Comparison of ENCODE assay signal across 27 cellular contexts in the genomic region with DNA sequence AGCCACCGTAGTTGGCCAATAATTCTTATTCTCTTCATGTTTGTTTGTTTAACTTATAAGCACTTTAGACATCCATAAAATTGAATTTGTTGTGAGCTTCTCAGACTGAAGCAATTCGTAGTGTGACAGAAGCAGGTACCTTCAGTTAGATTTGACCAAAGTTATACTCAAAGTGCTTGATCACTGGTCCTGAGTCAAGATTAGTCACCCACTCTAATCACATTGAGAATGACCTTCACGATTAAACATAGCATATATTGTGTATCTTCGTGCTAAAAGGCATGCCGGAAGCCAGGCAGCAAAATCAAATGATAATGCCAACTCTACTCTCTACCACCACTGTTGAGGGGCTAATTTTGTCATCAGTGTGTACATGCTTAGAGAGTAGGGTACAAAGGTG.
"Had no signal": no experiment of that assay in that cellular context is flagged by ENCODE, and none has a peak within 500 bp of the region (broad histone marks: within the 10 kb centered on the region; RNA-seq: fewer than 3 reads in every experiment).

No MANE protein-coding gene starts in this region.

- H3K27ac ChIP-seq: adrenal gland, ascending aorta, brain microvascular endothelial cell, gastrocnemius medialis, right lobe of liver, skin epidermis, tibial nerve, VCaP had no signal

- H3K9me3 Mint-ChIP-seq: nephron progenitor cell had no signal

- H3K27me3 Mint-ChIP-seq: activated CD4-positive, alpha-beta T cell treated with anti-CD3 and anti-CD28 coated beads, Interleukin-2, amount 10 ng/mL, durations not matched to agents 7 days and 5 days; activated naive CD8-positive, alpha-beta T cell; activated T-cell treated with anti-CD3 and anti-CD28 coated beads, Interleukin-2, amount 50 U/mL, for 24 hours; activated T-helper 17 cell treated with anti-CD3 and anti-CD28 coated beads, Interleukin-2, amount 50 U/mL, for 72 hours; central memory CD8-positive, alpha-beta T cell; stimulated activated naive CD8-positive, alpha-beta T cell treated with anti-CD3 and anti-CD28 coated beads, Interleukin-15, amount 100 ng/mL, for 72 hours had no signal

- H3K36me3 Mint-ChIP-seq: activated naive CD8-positive, alpha-beta T cell; stimulated activated effector memory CD8-positive, alpha-beta T cell treated with anti-CD3 and anti-CD28 coated beads, Interleukin-12 subunit alpha, Interleukin-12 subunit beta, amount 100 ng/mL, for 72 hours had no signal

- H3K36me3 ChIP-seq: adrenal gland, ascending aorta, brain microvascular endothelial cell, gastrocnemius medialis, right lobe of liver, tibial nerve had no signal

- H3K27ac Mint-ChIP-seq: activated CD4-positive, alpha-beta T cell treated with anti-CD3 and anti-CD28 coated beads, Interleukin-2, amount 10 ng/mL, durations not matched to agents 7 days and 5 days; activated naive CD8-positive, alpha-beta T cell; activated T-cell treated with anti-CD3 and anti-CD28 coated beads, Interleukin-2, amount 50 U/mL, for 24 hours; activated T-helper 17 cell treated with anti-CD3 and anti-CD28 coated beads, Interleukin-2, amount 50 U/mL, for 72 hours; nephron progenitor cell; stimulated activated effector memory CD8-positive, alpha-beta T cell treated with anti-CD3 and anti-CD28 coated beads, Interleukin-12 subunit alpha, Interleukin-12 subunit beta, amount 100 ng/mL, for 72 hours; stimulated activated naive CD8-positive, alpha-beta T cell treated with anti-CD3 and anti-CD28 coated beads, Interleukin-15, amount 100 ng/mL, for 72 hours had no signal

- H3K4me3 Mint-ChIP-seq: activated CD4-positive, alpha-beta T cell treated with anti-CD3 and anti-CD28 coated beads, Interleukin-2, amount 10 ng/mL, durations not matched to agents 7 days and 5 days; activated naive CD8-positive, alpha-beta T cell; activated T-cell treated with anti-CD3 and anti-CD28 coated beads, Interleukin-2, amount 50 U/mL, for 24 hours; activated T-helper 17 cell treated with anti-CD3 and anti-CD28 coated beads, Interleukin-2, amount 50 U/mL, for 72 hours; central memory CD8-positive, alpha-beta T cell; nephron progenitor cell; stimulated activated effector memory CD8-positive, alpha-beta T cell treated with anti-CD3 and anti-CD28 coated beads, Interleukin-12 subunit alpha, Interleukin-12 subunit beta, amount 100 ng/mL, for 72 hours; stimulated activated naive CD8-positive, alpha-beta T cell treated with anti-CD3 and anti-CD28 coated beads, Interleukin-15, amount 100 ng/mL, for 72 hours had no signal

- DNase-seq: activated CD4-positive, alpha-beta T cell treated with anti-CD3 and anti-CD28 coated beads, Interleukin-2, amount 10 ng/mL, durations not matched to agents 7 days and 5 days; activated T-cell treated with anti-CD3 and anti-CD28 coated beads, Interleukin-2, amount 50 U/mL, for 24 hours; adrenal gland; brain microvascular endothelial cell; effector memory CD4-positive, alpha-beta T cell; gastrocnemius medialis; hypothalamus; islet precursor cell; left cardiac atrium; mesendoderm; mucosa of descending colon; nephron progenitor cell; nucleus accumbens; right lobe of liver; stimulated activated CD4-positive, alpha-beta T cell treated with anti-CD3 and anti-CD28 coated beads, Interleukin-1b, Interleukin-23, amount 100 ng/mL, for 48 hours; stimulated activated naive CD8-positive, alpha-beta T cell treated with anti-CD3 and anti-CD28 coated beads, Interleukin-15, amount 100 ng/mL, for 72 hours; T-helper 2 cell had no signal

- H3K4me1 ChIP-seq: adrenal gland, ascending aorta, gastrocnemius medialis, tibial nerve had no signal

- ATAC-seq: activated CD4-positive, CD25-positive, alpha-beta regulatory T cell treated with anti-CD3 and anti-CD28 coated beads, Interleukin-2, amount 50 U/mL, for 24 hours; activated T-helper 17 cell treated with anti-CD3 and anti-CD28 coated beads, Interleukin-2, amount 50 U/mL, for 72 hours; esophagus mucosa; gastrocnemius medialis; left cardiac atrium; mucosa of descending colon; stimulated activated effector memory CD8-positive, alpha-beta T cell treated with anti-CD3 and anti-CD28 coated beads, Interleukin-12 subunit alpha, Interleukin-12 subunit beta, amount 100 ng/mL, for 72 hours; stimulated activated naive CD8-positive, alpha-beta T cell treated with anti-CD3 and anti-CD28 coated beads, Interleukin-15, amount 100 ng/mL, for 72 hours had no signal

- H3K4me1 Mint-ChIP-seq: activated CD4-positive, alpha-beta T cell treated with anti-CD3 and anti-CD28 coated beads, Interleukin-2, amount 10 ng/mL, durations not matched to agents 7 days and 5 days; activated T-helper 17 cell treated with anti-CD3 and anti-CD28 coated beads, Interleukin-2, amount 50 U/mL, for 72 hours; central memory CD8-positive, alpha-beta T cell; nephron progenitor cell; stimulated activated effector memory CD8-positive, alpha-beta T cell treated with anti-CD3 and anti-CD28 coated beads, Interleukin-12 subunit alpha, Interleukin-12 subunit beta, amount 100 ng/mL, for 72 hours; stimulated activated naive CD8-positive, alpha-beta T cell treated with anti-CD3 and anti-CD28 coated beads, Interleukin-15, amount 100 ng/mL, for 72 hours had no signal

- H3K9me3 ChIP-seq: adrenal gland, ascending aorta, gastrocnemius medialis, mucosa of descending colon, right lobe of liver, tibial nerve had no signal

- H3K27me3 ChIP-seq: adrenal gland, ascending aorta, brain microvascular endothelial cell, gastrocnemius medialis, right lobe of liver, tibial nerve had no signal

- H3K4me3 ChIP-seq: adrenal gland, ascending aorta, gastrocnemius medialis, mucosa of descending colon, right lobe of liver, skin epidermis, tibial nerve had no signal
